ENCODE assay signal across 19 cellular contexts in genomic region chr2:224121406-224122067, GRCh38.
DNase-seq lines count a peak whose midpoint lies in the region; ATAC-seq and TF ChIP-seq lines count a peak whose summit lies in the region.
"Had no signal": no experiment of that assay in that cellular context is flagged by ENCODE, and none has a peak within 500 bp of the region (broad histone marks: within the 10 kb centered on the region; RNA-seq: fewer than 3 reads in every experiment).

No MANE protein-coding gene starts in this region.

- H3K79me2 ChIP-seq in PC-3 (ENCODE audit: low read length) (no peaks in the 10 kb centered on the region), H9 (ENCODE audit: insufficient read depth, low read length) (no peaks in the 10 kb centered on the region)

- no peak for DNase-seq in Calu3
- peak; percentile 25 for DNase-seq in EH (ENCODE audit: low read depth)
- DNase-seq in PC-3: no peak
- no peak for DNase-seq in mesenchymal stem cell
- DNase-seq in NCI-H146 treated with DMSO at 0.1 percent for 48 hours (lab: John Stamatoyannopoulos, UW; ENCODE audit: unreplicated experiment): no peak
- DNase-seq in H9: no peak
- DNase-seq: CD4-positive, CD25-positive, alpha-beta regulatory T cell; Karpas-422; MG63; NCI-H1048; NCI-H1436; NCI-H1930; NCI-H69; SJCRH30; SW 1271; T-helper 17 cell had no signal

- H4K8ac ChIP-seq in mesenchymal stem cell (ENCODE audit: low read length): no peak overlapping the region
- H4K8ac ChIP-seq in H9 (replicated peaks; ENCODE audit: insufficient read length, low read depth, low read length): no peak overlapping the region

- H3K4me3 Mint-ChIP-seq in Calu3 (ENCODE audit: low read depth, unreplicated experiment) (no peak overlapping the region), H9 (no peak overlapping the region)
- H3K4me3 Mint-ChIP-seq: CD4-positive, CD25-positive, alpha-beta regulatory T cell; GM23338; T-helper 17 cell had no signal

- H3K9me2 ChIP-seq in PC-3 (replicated peaks; ENCODE audit: low read length): no peaks in the 10 kb centered on the region

- H3F3A ChIP-seq in PC-3 (ENCODE audit: low read length, unreplicated experiment): no peaks in the 10 kb centered on the region

- H3K4me1 ChIP-seq in PC-3 (ENCODE audit: insufficient read depth, low read length) (peaks cover 5% of the 10 kb centered on the region; the same call in 1 of the 2 replicates), mesenchymal stem cell (ENCODE audit: control insufficient read depth, insufficient read depth, low read depth, low read length) (peaks cover 2% of the 10 kb centered on the region), H9 (ENCODE audit: insufficient read depth, low read length) (no peaks in the 10 kb centered on the region)
- H3K4me1 ChIP-seq: SJCRH30 had no signal

- H2BK120ac ChIP-seq in mesenchymal stem cell (ENCODE audit: low read depth, low read length) (no peak overlapping the region), H9 (ENCODE audit: low read depth, low read length, poor library complexity, severe bottlenecking) (no peak overlapping the region)

- H3K27me3 Mint-ChIP-seq in Calu3 (ENCODE audit: unreplicated experiment) (no peaks in the 10 kb centered on the region), H9 (ENCODE audit: low read depth) (no peaks in the 10 kb centered on the region; the same call in 1 of the 2 replicates)
- H3K27me3 Mint-ChIP-seq: CD4-positive, CD25-positive, alpha-beta regulatory T cell had no signal

- WGBS in mesenchymal stem cell: 96% methylated on average over 3 of the region's 4 CpGs
- WGBS in H9 (ENCODE audit: extremely low coverage, insufficient read length, low lambda C conversion rate): no CpG with 5 or more reads among the region's 4 CpGs

- no peak overlapping the region for H3T11ph ChIP-seq in H9 (ENCODE audit: low read length)

- no peak for TF ChIP-seq CTCF in Calu3 (IDR thresholded peaks at IDR 0.05; ENCODE audit: unreplicated experiment)
- TF ChIP-seq CTCF in PC-3 (conservative IDR thresholded peaks at IDR 0.05; ENCODE audit: low read depth, low read length): no peak
- no peak for TF ChIP-seq CTCF in H9 (conservative IDR thresholded peaks at IDR 0.05)

- H2BK5ac ChIP-seq in mesenchymal stem cell (ENCODE audit: low read depth, low read length, poor library complexity, severe bottlenecking) (no peak overlapping the region), H9 (ENCODE audit: insufficient read length, low read length) (no peak overlapping the region)

- ATAC-seq in PC-3 (no peak), GM21528 (IDR thresholded peaks at IDR 0.05; ENCODE audit: low FRiP score, unreplicated experiment) (no peak)
- ATAC-seq: GM23338, Panc1, T-helper 17 cell had no signal

- no peak overlapping the region for H3K9ac ChIP-seq in PC-3 (ENCODE audit: low read length)
- H3K9ac ChIP-seq in mesenchymal stem cell (ENCODE audit: low read length): no peak overlapping the region
- H3K9ac ChIP-seq in H9 (ENCODE audit: extremely low read depth, insufficient read length, low read length): no peak overlapping the region

- H3K9me3 Mint-ChIP-seq in Calu3 (ENCODE audit: low read depth, unreplicated experiment) (peaks cover 12% of the 10 kb centered on the region), H9 (peaks cover 17 to 35% of the 10 kb centered on the region in 2 experiments)

- H3K27ac Mint-ChIP-seq in Calu3 (ENCODE audit: unreplicated experiment) (peak overlapping the region; percentile 47), H9 (no peak overlapping the region)
- H3K27ac Mint-ChIP-seq: CD4-positive, CD25-positive, alpha-beta regulatory T cell; GM23338; T-helper 17 cell had no signal

- H3K56ac ChIP-seq in H9 (ENCODE audit: insufficient read length, low read depth, low read length): no peak overlapping the region

- CTCF ChIA-PET in Calu3 (lab: Charles Lee) (no interaction called here), PC-3 (lab: Charles Lee) (no interaction called here)

- no peak overlapping the region for H4K91ac ChIP-seq in mesenchymal stem cell (ENCODE audit: low read length)
- H4K91ac ChIP-seq in H9 (ENCODE audit: insufficient read length, low read depth, low read length): no peak overlapping the region

- BruUV-seq in Calu3 (replicated peaks; lab: Mats Ljungman, UMichigan) (no TSS peak), PC-3 (replicated peaks; lab: Mats Ljungman, UMichigan) (no TSS peak)

- H3K36me3 ChIP-seq in PC-3 (ENCODE audit: low read depth, low read length) (no peaks in the 10 kb centered on the region), mesenchymal stem cell (ENCODE audit: control insufficient read depth in 1 of 2, insufficient read depth in 2 of 2, low read depth in 1 of 2, low read length in 2 of 2) (no peaks in the 10 kb centered on the region)
- H3K36me3 ChIP-seq: MG63, SJCRH30 had no signal

- H3K9me3 ChIP-seq in PC-3 (ENCODE audit: low read length): no peaks in the 10 kb centered on the region; the same call in 1 of the 2 replicates
- H3K9me3 ChIP-seq in mesenchymal stem cell (ENCODE audit: control insufficient read depth, low read length): peaks cover 6% of the 10 kb centered on the region
- H3K9me3 ChIP-seq in H9 (ENCODE audit: control insufficient read depth, low read depth, low read length): no peaks in the 10 kb centered on the region
- H3K9me3 ChIP-seq: MG63, SJCRH30 had no signal

- H3K79me1 ChIP-seq in mesenchymal stem cell (replicated peaks; ENCODE audit: low read length, poor library complexity, severe bottlenecking) (no peaks in the 10 kb centered on the region), H9 (ENCODE audit: insufficient read depth, low read depth, low read length, poor library complexity, severe bottlenecking) (no peaks in the 10 kb centered on the region)

- H2AFZ ChIP-seq in PC-3 (ENCODE audit: low read length) (peak overlapping the region; percentile 26; the same call in 1 of the 2 replicates), mesenchymal stem cell (ENCODE audit: low read depth, low read length) (no peak overlapping the region), H9 (ENCODE audit: low read length) (no peak overlapping the region)
- H2AFZ ChIP-seq: GM23338 had no signal

- no peaks in the 10 kb centered on the region for H3K27me3 ChIP-seq in PC-3 (ENCODE audit: low read length)
- H3K27me3 ChIP-seq in mesenchymal stem cell (ENCODE audit: control insufficient read depth in 1 of 2, insufficient read depth in 1 of 2, low read length in 2 of 2): no peaks in the 10 kb centered on the region
- no peaks in the 10 kb centered on the region for H3K27me3 ChIP-seq in H9 (ENCODE audit: insufficient read depth, low read length)
- H3K27me3 ChIP-seq: MG63, SJCRH30 had no signal

- no peak overlapping the region for H2BK20ac ChIP-seq in H9 (ENCODE audit: low read depth, low read length, poor library complexity, severe bottlenecking)

- intact Hi-C loops in Calu3 (cut with micrococcal nuclease; ENCODE audit: unreplicated experiment) (no loop called here), PC-3 (cut with micrococcal nuclease) (no loop called here)

- H3K14ac ChIP-seq in mesenchymal stem cell (ENCODE audit: low read length in 2 of 2) (no peak overlapping the region), H9 (ENCODE audit: insufficient read depth, low read length) (no peak overlapping the region)

- H3K4ac ChIP-seq in mesenchymal stem cell (ENCODE audit: low read depth in 1 of 2, low read length in 2 of 2) (no peak overlapping the region), H9 (ENCODE audit: low read depth, low read length) (no peak overlapping the region)

- POLR2A ChIA-PET in PC-3 (lab: Charles Lee; ENCODE audit: unreplicated experiment): no interaction called here

- no peaks in the 10 kb centered on the region for H4K20me1 ChIP-seq in PC-3 (ENCODE audit: low read length)
- no peaks in the 10 kb centered on the region for H4K20me1 ChIP-seq in H9 (ENCODE audit: control insufficient read depth, insufficient read depth, insufficient read length)

- H3K18ac ChIP-seq in mesenchymal stem cell (ENCODE audit: low read depth in 1 of 2, low read length in 2 of 2) (no peak overlapping the region), H9 (ENCODE audit: insufficient read length, low read depth, low read length) (no peak overlapping the region)

- H3K27ac ChIP-seq in PC-3 (ENCODE audit: low read length): no peak overlapping the region
- no peak overlapping the region for H3K27ac ChIP-seq in mesenchymal stem cell (ENCODE audit: low read length, poor library complexity, severe bottlenecking)
- no peak overlapping the region for H3K27ac ChIP-seq in H9 (ENCODE audit: insufficient read length, low read depth, low read length)
- H3K27ac ChIP-seq: SJCRH30 had no signal

- H3K4me2 ChIP-seq in PC-3 (ENCODE audit: low read length) (no peak overlapping the region), mesenchymal stem cell (ENCODE audit: low read length, poor library complexity, severe bottlenecking) (no peak overlapping the region), H9 (ENCODE audit: insufficient read depth, insufficient read length, low read length) (no peak overlapping the region)
- H3K4me2 ChIP-seq: GM23338 had no signal

- H2AK5ac ChIP-seq in mesenchymal stem cell (ENCODE audit: low read length, severe bottlenecking) (peak overlapping the region; percentile 68), H9 (ENCODE audit: insufficient read length, low read length) (no peak overlapping the region)

- no peak overlapping the region for H2BK12ac ChIP-seq in mesenchymal stem cell (ENCODE audit: low read length in 2 of 2)
- no peak overlapping the region for H2BK12ac ChIP-seq in H9 (ENCODE audit: insufficient read length, low read depth, low read length)

- no peak overlapping the region for H4K5ac ChIP-seq in H9 (ENCODE audit: insufficient read length, low read depth, low read length)

- no peak overlapping the region for H3K23ac ChIP-seq in mesenchymal stem cell (ENCODE audit: low read length in 2 of 2)
- H3K23ac ChIP-seq in H9 (ENCODE audit: insufficient read length, low read depth, low read length): no peak overlapping the region

- H3K36me3 Mint-ChIP-seq in Calu3 (ENCODE audit: insufficient read depth, unreplicated experiment): no peaks in the 10 kb centered on the region
- peaks cover 3 to 15% (median 4%) of the 10 kb centered on the region in 3 experiments; a peak in 6 of 7 replicates for H3K36me3 Mint-ChIP-seq in H9 (ENCODE audit: insufficient read depth in 1 of 3, low read depth in 3 of 3)
- H3K36me3 Mint-ChIP-seq: CD4-positive, CD25-positive, alpha-beta regulatory T cell had no signal

- H3K4me3 ChIP-seq in PC-3 (ENCODE audit: low read length) (no peak overlapping the region), mesenchymal stem cell (ENCODE audit: insufficient read depth in 1 of 2, low read depth in 1 of 2, low read length in 2 of 2) (no peak overlapping the region)
- H3K4me3 ChIP-seq: GM23338, MG63, SJCRH30 had no signal

- H3K23me2 ChIP-seq in H9 (ENCODE audit: insufficient read length, low read depth, low read length, poor library complexity, severe bottlenecking): no peaks in the 10 kb centered on the region

- H2BK15ac ChIP-seq in mesenchymal stem cell (ENCODE audit: low read depth, poor library complexity, severe bottlenecking) (no peak overlapping the region), H9 (ENCODE audit: low read depth, low read length) (no peak overlapping the region)

- H3K4me1 Mint-ChIP-seq in Calu3 (ENCODE audit: low read depth, unreplicated experiment) (peaks cover 21% of the 10 kb centered on the region), H9 (no peaks in the 10 kb centered on the region; a peak in 1 of 4 replicates)
- H3K4me1 Mint-ChIP-seq: CD4-positive, CD25-positive, alpha-beta regulatory T cell; GM23338; T-helper 17 cell had no signal
